In the genomic region with DNA sequence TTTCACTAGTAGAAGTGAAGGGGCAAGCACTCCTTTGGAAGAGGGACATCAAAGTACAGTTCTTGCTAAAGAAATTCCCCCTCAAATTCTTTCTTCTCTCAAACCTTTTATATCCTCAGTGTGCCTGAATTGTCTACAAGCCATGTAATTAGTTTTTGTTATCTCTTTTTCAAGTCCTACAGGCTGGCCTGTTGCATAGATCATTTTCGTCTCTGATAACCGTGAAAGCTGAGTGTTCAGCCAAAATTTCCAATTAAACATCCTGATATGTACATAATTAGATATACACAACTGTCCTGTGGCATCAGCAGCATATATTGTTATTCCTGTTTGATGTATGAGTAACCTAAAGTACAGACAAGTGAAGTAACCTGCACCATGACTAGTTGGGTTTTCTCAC, we compare ENCODE assay signal across 9 cellular contexts.
"Had no signal": no experiment of that assay in that cellular context is flagged by ENCODE, and none has a peak within 500 bp of the region (broad histone marks: within the 10 kb centered on the region; RNA-seq: fewer than 3 reads in every experiment).

No MANE protein-coding gene starts in this region.

- H3K27ac ChIP-seq: GM23248 had no signal

- H3K4me3 ChIP-seq: GM23248, GM23338, HAP-1 had no signal

- H3K4me1 ChIP-seq: HAP-1 had no signal

- H3K36me3 ChIP-seq: HAP-1 had no signal

- H2AFZ ChIP-seq: GM23248, GM23338 had no signal

- DNase-seq: GM23248, GOT3, H7, H9, HCEC 1CT, HFFc6 had no signal

- H3K9me3 ChIP-seq: HAP-1 had no signal

- ATAC-seq: GM23338, HCT116 had no signal

- H3K9ac ChIP-seq: GM23248 had no signal

- H3K4me2 ChIP-seq: GM23338 had no signal
